8 cellular contexts compared by ENCODE assay signal in the genomic region with DNA sequence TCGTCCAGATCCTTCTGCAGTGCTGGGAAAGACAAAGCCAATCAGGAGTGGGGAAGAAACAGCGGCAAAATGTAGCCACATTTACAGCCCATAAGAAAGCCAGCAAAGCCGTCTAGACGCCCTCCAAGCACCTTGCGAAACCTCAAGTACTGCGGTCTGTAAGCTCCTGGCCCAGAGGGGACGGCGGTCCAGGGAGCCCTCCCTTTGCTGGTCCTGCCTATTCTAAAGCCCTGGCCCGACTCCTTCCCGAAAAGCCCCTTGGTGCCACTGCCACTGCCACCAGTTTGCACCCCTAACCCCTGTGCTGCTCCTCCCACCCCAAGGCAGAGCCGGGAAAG. TPM values are rescaled to one million over a fixed set of nuclear protein-coding genes. Genes with fewer than 3 reads are reported as not detected.
A peak's percentile ranks its signal among the peaks of the same experiment; 100 is the strongest.
DNase-seq lines count a peak whose midpoint lies in the region; ATAC-seq and TF ChIP-seq lines count a peak whose summit lies in the region.

No MANE protein-coding gene starts in this region.

- no peak for ATAC-seq in activated CD8-positive, alpha-beta T cell treated with anti-CD3 and anti-CD28 coated beads, Interleukin-2, amount 10 ng/mL, durations not matched to agents 7 days and 5 days
- no peak for ATAC-seq in HG02642 (IDR thresholded peaks at IDR 0.05; ENCODE audit: poor library complexity, unreplicated experiment)

- DNase-seq in T-helper 1 cell: no peak
- DNase-seq in activated CD8-positive, alpha-beta T cell treated with anti-CD3 and anti-CD28 coated beads, Interleukin-2, amount 10 ng/mL, durations not matched to agents 7 days and 5 days: no peak
- DNase-seq in stomach: no peak
- no peak for DNase-seq in 8988T
- no peak for DNase-seq in hepatic stellate cell (ENCODE audit: low spot score)

- CTCF ChIA-PET in activated CD8-positive, alpha-beta T cell treated with anti-CD3 and anti-CD28 coated beads, Interleukin-2, amount 10 ng/mL, durations not matched to agents 7 days and 5 days (lab: Charles Lee): no interaction called here

- no peaks in the 10 kb centered on the region for H3K9me3 ChIP-seq in iPS-18a (ENCODE audit: control insufficient read depth, low read depth, low read length)
- no peaks in the 10 kb centered on the region for H3K9me3 ChIP-seq in stomach

- no peaks in the 10 kb centered on the region for H3K9me3 Mint-ChIP-seq in T-helper 1 cell treated with Interleukin-12 subunit alpha and Interleukin-12 subunit beta and Interleukin-4 antibody, amounts not matched to agents 30 μg/mL and 1 μg/mL, for 36 hours
- no peaks in the 10 kb centered on the region for H3K9me3 Mint-ChIP-seq in activated CD8-positive, alpha-beta T cell treated with anti-CD3 and anti-CD28 coated beads, Interleukin-2, amount 10 ng/mL, durations not matched to agents 7 days and 5 days (ENCODE audit: insufficient read depth)

- no peak overlapping the region for H3K27ac ChIP-seq in iPS-18a (ENCODE audit: low read length)
- H3K27ac ChIP-seq in stomach: peak overlapping the region in 4 of 5 donors; percentile 78 to 93 (median 84)

- TF ChIP-seq CTCF in stomach (IDR thresholded peaks at IDR 0.05): no peak

- no peak for TF ChIP-seq POLR2A in stomach (IDR thresholded peaks at IDR 0.05)

- H3K36me3 Mint-ChIP-seq in T-helper 1 cell treated with Interleukin-12 subunit alpha and Interleukin-12 subunit beta and Interleukin-4 antibody, amounts not matched to agents 30 μg/mL and 1 μg/mL, for 36 hours (ENCODE audit: low read depth): peaks cover 20% of the 10 kb centered on the region
- peaks cover 33% of the 10 kb centered on the region for H3K36me3 Mint-ChIP-seq in activated CD8-positive, alpha-beta T cell treated with anti-CD3 and anti-CD28 coated beads, Interleukin-2, amount 10 ng/mL, durations not matched to agents 7 days and 5 days (ENCODE audit: low read depth)

- no peaks in the 10 kb centered on the region for H3K27me3 Mint-ChIP-seq in T-helper 1 cell treated with Interleukin-12 subunit alpha and Interleukin-12 subunit beta and Interleukin-4 antibody, amounts not matched to agents 30 μg/mL and 1 μg/mL, for 36 hours (ENCODE audit: low read depth)
- no peaks in the 10 kb centered on the region for H3K27me3 Mint-ChIP-seq in activated CD8-positive, alpha-beta T cell treated with anti-CD3 and anti-CD28 coated beads, Interleukin-2, amount 10 ng/mL, durations not matched to agents 7 days and 5 days (ENCODE audit: low read depth)

- no peaks in the 10 kb centered on the region for H3K4me1 ChIP-seq in iPS-18a (ENCODE audit: control insufficient read depth, low read depth, low read length)
- peaks cover 7 to 19% (median 11%) of the 10 kb centered on the region in 4 donors for H3K4me1 ChIP-seq in stomach

- TF ChIP-seq EP300 in stomach (IDR thresholded peaks at IDR 0.05): no peak

- H3K36me3 ChIP-seq in iPS-18a (ENCODE audit: control insufficient read depth, low read depth, low read length) (peaks cover 38% of the 10 kb centered on the region), stomach (peaks cover 30 to 65% (median 63%) of the 10 kb centered on the region in 4 donors)

- intact Hi-C loops in stomach (cut with DNase I; ENCODE audit: low total_unique reads): no loop called here

- H3K27ac Mint-ChIP-seq in T-helper 1 cell treated with Interleukin-12 subunit alpha and Interleukin-12 subunit beta and Interleukin-4 antibody, amounts not matched to agents 30 μg/mL and 1 μg/mL, for 36 hours: peak overlapping the region; percentile 69
- peak overlapping the region; percentile 80 for H3K27ac Mint-ChIP-seq in activated CD8-positive, alpha-beta T cell treated with anti-CD3 and anti-CD28 coated beads, Interleukin-2, amount 10 ng/mL, durations not matched to agents 7 days and 5 days

- H3K27me3 ChIP-seq in iPS-18a (ENCODE audit: control insufficient read depth, insufficient read depth, low read length) (no peaks in the 10 kb centered on the region), stomach (no peaks in the 10 kb centered on the region)

- H3K4me3 ChIP-seq in iPS-18a (ENCODE audit: low read length) (peak overlapping the region; percentile 62), stomach (peak overlapping the region; percentile 73 to 99 (median 96))

- H3K4me1 Mint-ChIP-seq in T-helper 1 cell treated with Interleukin-12 subunit alpha and Interleukin-12 subunit beta and Interleukin-4 antibody, amounts not matched to agents 30 μg/mL and 1 μg/mL, for 36 hours (ENCODE audit: low read depth): peaks cover 17% of the 10 kb centered on the region
- peaks cover 25% of the 10 kb centered on the region for H3K4me1 Mint-ChIP-seq in activated CD8-positive, alpha-beta T cell treated with anti-CD3 and anti-CD28 coated beads, Interleukin-2, amount 10 ng/mL, durations not matched to agents 7 days and 5 days (ENCODE audit: low read depth)

- WGBS in stomach, 5 donors: 51 to 62% (median 54%) methylated on average over 9 to 11 of the region's 11 CpGs

- POLR2A ChIA-PET in activated CD8-positive, alpha-beta T cell treated with anti-CD3 and anti-CD28 coated beads, Interleukin-2, amount 10 ng/mL, durations not matched to agents 7 days and 5 days (lab: Charles Lee): interaction anchor here (0.5 to 2.2 kb wide), 3 partner anchors 12 to 223 kb away, joined by 3 to 13 read pairs (median 4); partner anchors contain the start of genes C9orf78 and USP20

- no peak overlapping the region for H3K9ac ChIP-seq in iPS-18a (ENCODE audit: low read length)

- H3K4me3 Mint-ChIP-seq in T-helper 1 cell treated with Interleukin-12 subunit alpha and Interleukin-12 subunit beta and Interleukin-4 antibody, amounts not matched to agents 30 μg/mL and 1 μg/mL, for 36 hours: peak overlapping the region; percentile 85
- H3K4me3 Mint-ChIP-seq in activated CD8-positive, alpha-beta T cell treated with anti-CD3 and anti-CD28 coated beads, Interleukin-2, amount 10 ng/mL, durations not matched to agents 7 days and 5 days: peak overlapping the region; percentile 86

RNA-seq across cellular contexts. Expression of gene TOR1A, which starts 1.1 kb away (rescaled TPM):
- total RNA-seq in activated CD8-positive, alpha-beta T cell treated with anti-CD3 and anti-CD28 coated beads, Interleukin-2, amount 10 ng/mL, durations not matched to agents 7 days and 5 days: 10 to 100 TPM; 54.6 to 58.4 TPM
- total RNA-seq in stomach: 10 to 100 TPM in 4 of 5 donors, 1 to 10 TPM in 1; 6.4 to 77.6 (median 28.1) TPM
- polyA plus RNA-seq in stomach: 10 to 100 TPM; 13.9 to 18.3 (median 16.6) TPM

RNA-seq across cellular contexts. Expression of gene C9orf78, which starts 12.3 kb away (rescaled TPM):
- 10 to 100 TPM; 89.7 to 91.7 TPM for total RNA-seq in activated CD8-positive, alpha-beta T cell treated with anti-CD3 and anti-CD28 coated beads, Interleukin-2, amount 10 ng/mL, durations not matched to agents 7 days and 5 days
- 10 to 100 TPM; 18.7 to 62.0 (median 31.7) TPM for total RNA-seq in stomach
- 10 to 100 TPM; 54.5 to 67.5 (median 55.3) TPM for polyA plus RNA-seq in stomach

RNA-seq across cellular contexts. Expression of gene USP20, which starts 12.5 kb away (rescaled TPM):
- 10 to 100 TPM; 86.2 to 87.4 TPM for total RNA-seq in activated CD8-positive, alpha-beta T cell treated with anti-CD3 and anti-CD28 coated beads, Interleukin-2, amount 10 ng/mL, durations not matched to agents 7 days and 5 days
- total RNA-seq in stomach: 10 to 100 TPM in 3 of 5 donors, 1 to 10 TPM in 2; 7.3 to 52.1 (median 16.9) TPM
- 10 to 100 TPM; 15.9 to 32.4 (median 17.3) TPM for polyA plus RNA-seq in stomach

RNA-seq across cellular contexts. Expression of gene TOR1B, which starts 19.8 kb away (rescaled TPM):
- 10 to 100 TPM; 22.1 to 24.4 TPM for total RNA-seq in activated CD8-positive, alpha-beta T cell treated with anti-CD3 and anti-CD28 coated beads, Interleukin-2, amount 10 ng/mL, durations not matched to agents 7 days and 5 days
- total RNA-seq in stomach: 100 to 1,000 TPM in 1 of 5 donors, 10 to 100 TPM in 3, 1 to 10 TPM in 1; 6.7 to 151 (median 30.7) TPM
- polyA plus RNA-seq in stomach: 10 to 100 TPM in 2 of 3 donors, 1 to 10 TPM in 1; 4.7 to 13.0 (median 11.1) TPM
